ENCODE assay signal across 19 cellular contexts in genomic region chr5:148816822-148817221, GRCh38. TPM values are rescaled to one million over a fixed set of nuclear protein-coding genes. Genes with fewer than 3 reads are reported as not detected.
DNase-seq lines count a peak whose midpoint lies in the region; ATAC-seq and TF ChIP-seq lines count a peak whose summit lies in the region.
"Had no signal": no experiment of that assay in that cellular context is flagged by ENCODE, and none has a peak within 500 bp of the region (broad histone marks: within the 10 kb centered on the region; RNA-seq: fewer than 3 reads in every experiment).

No MANE protein-coding gene starts in this region.

- H4K20me1 ChIP-seq in BLaER1 = no peaks in the 10 kb centered on the region
- no peaks in the 10 kb centered on the region for H4K20me1 ChIP-seq in OCI-LY7 (ENCODE audit: insufficient read depth, low read length)

- POLR2A ChIA-PET in OCI-LY7 (lab: Charles Lee) = interaction anchor here (1.0 to 1.9 kb wide), 2 partner anchors 13 to 16 kb away, joined by 5 to 8 read pairs; no protein-coding TSS in a partner anchor
- POLR2A ChIA-PET in activated CD8-positive, alpha-beta T cell treated with anti-CD3 and anti-CD28 coated beads for 36 hours (lab: Charles Lee) = no interaction called here

- no peaks in the 10 kb centered on the region for H3K36me3 Mint-ChIP-seq in memory B cell
- no peaks in the 10 kb centered on the region for H3K36me3 Mint-ChIP-seq in activated CD8-positive, alpha-beta T cell treated with anti-CD3 and anti-CD28 coated beads for 36 hours (ENCODE audit: low read depth)
- H3K36me3 Mint-ChIP-seq: CD4-positive, alpha-beta memory T cell; IgD-negative memory B cell had no signal

- peak overlapping the region; percentile 67; the same call in 1 of the 2 replicates for H2AFZ ChIP-seq in OCI-LY7 (ENCODE audit: low read length)

- DNase-seq in OCI-LY7 (ENCODE audit: low spot score) = peak; percentile 56
- DNase-seq in memory B cell (ENCODE audit: low spot score in 2 of 2) = no peak
- DNase-seq in activated CD8-positive, alpha-beta T cell treated with anti-CD3 and anti-CD28 coated beads for 36 hours = no peak
- no peak for DNase-seq in NCI-H1105 treated with DMSO at 0.1 percent for 48 hours (lab: John Stamatoyannopoulos, UW)
- DNase-seq in NCI-H774 (lab: John Stamatoyannopoulos, UW) = no peak
- DNase-seq in central memory CD4-positive, alpha-beta T cell = no peak
- DNase-seq: CD4-positive, alpha-beta memory T cell; DND-41; NCI-H1417; NCI-H1930; NCI-H2171; NCI-H82; OCI-M1; RPMI8226 had no signal

- peaks cover 35% of the 10 kb centered on the region for H3K4me1 Mint-ChIP-seq in memory B cell
- peaks cover 5% of the 10 kb centered on the region for H3K4me1 Mint-ChIP-seq in activated CD8-positive, alpha-beta T cell treated with anti-CD3 and anti-CD28 coated beads for 36 hours (ENCODE audit: low read depth)

- no peaks in the 10 kb centered on the region for H3K9me3 Mint-ChIP-seq in memory B cell
- H3K9me3 Mint-ChIP-seq in activated CD8-positive, alpha-beta T cell treated with anti-CD3 and anti-CD28 coated beads for 36 hours = no peaks in the 10 kb centered on the region
- H3K9me3 Mint-ChIP-seq: CD4-positive, alpha-beta memory T cell; IgD-negative memory B cell had no signal

- H3K27ac Mint-ChIP-seq in memory B cell = peak overlapping the region; percentile 87
- H3K27ac Mint-ChIP-seq in activated CD8-positive, alpha-beta T cell treated with anti-CD3 and anti-CD28 coated beads for 36 hours = no peak overlapping the region

- no peak for TF ChIP-seq CTCF in OCI-LY7 (conservative IDR thresholded peaks at IDR 0.05; ENCODE audit: low read length)
- no peak for TF ChIP-seq CTCF in activated CD8-positive, alpha-beta T cell treated with anti-CD3 and anti-CD28 coated beads for 36 hours (IDR thresholded peaks at IDR 0.05)

- H3K4me2 ChIP-seq in BLaER1 (peak overlapping the region; percentile 65), OCI-LY7 (ENCODE audit: low read length) (peak overlapping the region; percentile 77)
- H3K4me2 ChIP-seq: A549 had no signal

- intact Hi-C loops in OCI-LY7 (cut with micrococcal nuclease; ENCODE audit: unreplicated experiment) = loop anchor here (1.0 kb wide), 1 partner anchor 9 kb away; the partner anchor contains the start of gene ADRB2
- intact Hi-C loops in activated CD8-positive, alpha-beta T cell treated with anti-CD3 and anti-CD28 coated beads for 36 hours (cut with micrococcal nuclease) = no loop called here

- no peaks in the 10 kb centered on the region for H3K27me3 Mint-ChIP-seq in memory B cell
- no peaks in the 10 kb centered on the region for H3K27me3 Mint-ChIP-seq in activated CD8-positive, alpha-beta T cell treated with anti-CD3 and anti-CD28 coated beads for 36 hours
- H3K27me3 Mint-ChIP-seq: IgD-negative memory B cell had no signal

- H3K4me1 ChIP-seq in BLaER1 (peaks cover 37% of the 10 kb centered on the region), OCI-LY7 (ENCODE audit: insufficient read depth, low read length, poor library complexity, severe bottlenecking) (peaks cover 56% of the 10 kb centered on the region)
- H3K4me1 ChIP-seq: A549, HAP-1 had no signal

- H3K9me3 ChIP-seq in BLaER1 (no peaks in the 10 kb centered on the region), OCI-LY7 (ENCODE audit: low read length) (no peaks in the 10 kb centered on the region)
- H3K9me3 ChIP-seq: A549, HAP-1 had no signal

- H3K36me3 ChIP-seq in BLaER1 (no peaks in the 10 kb centered on the region), OCI-LY7 (ENCODE audit: insufficient read depth, low read length) (no peaks in the 10 kb centered on the region)
- H3K36me3 ChIP-seq: HAP-1 had no signal

- H3K4me3 ChIP-seq in BLaER1 (no peak overlapping the region), OCI-LY7 (ENCODE audit: low read depth, low read length, poor library complexity, severe bottlenecking) (peak overlapping the region; percentile 33)
- H3K4me3 ChIP-seq: A549, HAP-1 had no signal

- H3K9me2 ChIP-seq in OCI-LY7 (ENCODE audit: insufficient read depth, low read length) = no peaks in the 10 kb centered on the region

- H3K27ac ChIP-seq in BLaER1 (peak overlapping the region; percentile 18; the same call in 1 of the 2 replicates), OCI-LY7 (ENCODE audit: low read depth, low read length, poor library complexity, severe bottlenecking) (peak overlapping the region; percentile 74)
- H3K27ac ChIP-seq: A549 had no signal

- H3K9ac ChIP-seq in BLaER1 = no peak overlapping the region

- CTCF ChIA-PET in OCI-LY7 (lab: Charles Lee; ENCODE audit: unreplicated experiment) = interaction anchor here (0.8 to 0.9 kb wide), 2 partner anchors 14 to 86 kb away, joined by 3 read pairs; no protein-coding TSS in a partner anchor
- CTCF ChIA-PET in activated CD8-positive, alpha-beta T cell treated with anti-CD3 and anti-CD28 coated beads for 36 hours (lab: Charles Lee) = interaction anchor here (1.4 kb wide), 1 partner anchor 76 kb away, joined by 4 read pairs; no protein-coding TSS in a partner anchor

- no peak overlapping the region for H3K4me3 Mint-ChIP-seq in memory B cell
- no peak overlapping the region for H3K4me3 Mint-ChIP-seq in activated CD8-positive, alpha-beta T cell treated with anti-CD3 and anti-CD28 coated beads for 36 hours
- H3K4me3 Mint-ChIP-seq: CD4-positive, alpha-beta memory T cell had no signal

- ATAC-seq in GM18868 (IDR thresholded peaks at IDR 0.05; ENCODE audit: unreplicated experiment) = peak; percentile 36
- ATAC-seq in memory B cell (ENCODE audit: low read depth) = peak; percentile 43
- ATAC-seq in activated CD8-positive, alpha-beta T cell treated with anti-CD3 and anti-CD28 coated beads for 36 hours = no peak
- ATAC-seq: A549 had no signal

- no peaks in the 10 kb centered on the region for H3K27me3 ChIP-seq in BLaER1

- BruUV-seq in OCI-LY7 (replicated peaks; lab: Mats Ljungman, UMichigan) = no TSS peak

- no peaks in the 10 kb centered on the region for H3K79me2 ChIP-seq in OCI-LY7 (ENCODE audit: insufficient read depth, low read depth, low read length)

RNA-seq across cellular contexts. Expression of gene ADRB2, which starts 9.6 kb away (rescaled TPM):
- 14.6 and 16.8 TPM in 2 replicates for total RNA-seq in OCI-LY7 (2014; rRNA removed; shearing (Covaris generic))
- 4.4 and 4.6 TPM in 2 replicates for total RNA-seq in OCI-LY7 (2022)
- total RNA-seq in activated CD8-positive, alpha-beta T cell treated with anti-CD3 and anti-CD28 coated beads for 36 hours = under 1 TPM; 0.81 to 0.98 TPM
